11 cellular contexts compared by ENCODE assay signal in the genomic region with DNA sequence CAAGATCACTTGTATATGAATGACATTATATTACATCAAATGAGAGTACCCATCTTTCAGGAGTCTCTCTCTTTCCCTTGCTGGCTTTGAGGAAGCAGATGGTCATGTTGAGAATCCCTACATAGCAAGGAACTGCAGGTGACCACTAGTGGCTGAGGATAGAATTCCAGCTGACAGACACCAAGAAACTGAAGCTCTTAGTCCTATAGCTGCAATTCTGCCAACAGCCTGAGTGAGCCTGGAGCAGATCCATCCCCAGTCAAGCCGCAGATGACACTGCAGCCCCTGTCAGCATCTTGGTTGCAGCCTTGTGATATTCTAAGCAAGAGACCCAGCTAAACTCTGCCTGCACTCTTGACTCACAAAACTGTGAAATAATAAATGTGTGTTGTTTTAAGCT.
DNase-seq lines count a peak whose midpoint lies in the region; ATAC-seq and TF ChIP-seq lines count a peak whose summit lies in the region.
"Had no signal": no experiment of that assay in that cellular context is flagged by ENCODE, and none has a peak within 500 bp of the region (broad histone marks: within the 10 kb centered on the region; RNA-seq: fewer than 3 reads in every experiment).

No MANE protein-coding gene starts in this region.

- intact Hi-C loops in mucosa of descending colon (cut with DNase I, micrococcal nuclease): no loop called here

- H3K4me3 ChIP-seq in mucosa of descending colon: no peak overlapping the region
- H3K4me3 ChIP-seq: HAP-1 had no signal

- no peaks in the 10 kb centered on the region for H3K36me3 ChIP-seq in mucosa of descending colon (ENCODE audit: low read depth)
- H3K36me3 ChIP-seq: HAP-1 had no signal

- ATAC-seq in mucosa of descending colon (peak; percentile 74), GM19455 (IDR thresholded peaks at IDR 0.05; ENCODE audit: unreplicated experiment) (no peak)

- no peaks in the 10 kb centered on the region for H3K9me3 ChIP-seq in mucosa of descending colon
- H3K9me3 ChIP-seq: HAP-1 had no signal

- peaks cover 9% of the 10 kb centered on the region for H3K4me1 ChIP-seq in mucosa of descending colon (ENCODE audit: low read depth)
- H3K4me1 ChIP-seq: HAP-1 had no signal

- no peak for TF ChIP-seq CTCF in mucosa of descending colon (IDR thresholded peaks at IDR 0.05)

- DNase-seq in NCI-H146 (lab: John Stamatoyannopoulos, UW) (peak; percentile 22), NCI-H146 treated with DMSO at 0.1 percent for 48 hours (lab: John Stamatoyannopoulos, UW; ENCODE audit: unreplicated experiment) (no peak), HuH-7.5 (ENCODE audit: low spot score) (peak; percentile 4), SW480 (ENCODE audit: low spot score) (peak; percentile 72), mucosa of descending colon (no peak), C1 segment of cervical spinal cord (lab: John Stamatoyannopoulos, UW) (no peak), NOMO-1 treated with DMSO at 0.1 percent for 48 hours (lab: John Stamatoyannopoulos, UW; ENCODE audit: unreplicated experiment) (no peak)
- DNase-seq: activated CD4-positive, alpha-beta T cell treated with anti-CD3 and anti-CD28 coated beads for 4 hours; stimulated activated naive CD4-positive, alpha-beta T cell treated with Interleukin-2 at 50 U/mL for 16 hours had no signal

Comparison
In these comparisons a context has a peak if more than half of its experiments do, and no peak if none do; other contexts are left out.
1. DNase-seq: peak in NCI-H146 (single experiment), HuH-7.5 (single experiment) and SW480 (single experiment); none in NCI-H146 treated with DMSO at 0.1 percent for 48 hours (single experiment), mucosa of descending colon (0 of 3), C1 segment of cervical spinal cord (0 of 14) and NOMO-1 treated with DMSO at 0.1 percent for 48 hours (single experiment).